Comparison of ENCODE assay signal across 14 cellular contexts in genomic region chr17:81423698-81424071, GRCh38. TPM values are rescaled to one million over a fixed set of nuclear protein-coding genes. Genes with fewer than 3 reads are reported as not detected.
A peak's percentile ranks its signal among the peaks of the same experiment; 100 is the strongest.
DNase-seq lines count a peak whose midpoint lies in the region; ATAC-seq, FAIRE-seq and TF ChIP-seq lines count a peak whose summit lies in the region.
"Had no signal": no experiment of that assay in that cellular context is flagged by ENCODE, and none has a peak within 500 bp of the region (broad histone marks: within the 10 kb centered on the region; RNA-seq: fewer than 3 reads in every experiment).

No MANE protein-coding gene starts in this region.

- H3K36me3 ChIP-seq in Peyer's patch (no peaks in the 10 kb centered on the region), esophagus squamous epithelium (no peaks in the 10 kb centered on the region), sigmoid colon (no peaks in the 10 kb centered on the region)

- peak overlapping the region; percentile 89 for H3K4me2 ChIP-seq in A549

- H3K4me3 Mint-ChIP-seq in activated T-cell treated with anti-CD3 and anti-CD28 coated beads, Interleukin-2, amount 50 U/mL, for 72 hours, result no peak overlapping the region
- H3K4me3 Mint-ChIP-seq: activated naive CD8-positive, alpha-beta T cell; T-helper 17 cell had no signal

- H3K36me3 Mint-ChIP-seq in activated T-cell treated with anti-CD3 and anti-CD28 coated beads, Interleukin-2, amount 50 U/mL, for 72 hours (ENCODE audit: insufficient read depth in 2 of 2), result no peaks in the 10 kb centered on the region
- H3K36me3 Mint-ChIP-seq: activated naive CD8-positive, alpha-beta T cell had no signal

- no peaks in the 10 kb centered on the region for H3K9me3 Mint-ChIP-seq in activated T-cell treated with anti-CD3 and anti-CD28 coated beads, Interleukin-2, amount 50 U/mL, for 72 hours

- TF ChIP-seq RAD21 in A549 (conservative IDR thresholded peaks at IDR 0.05 in 1 of 2, IDR thresholded peaks at IDR 0.05 in 1 of 2), result no peak

- H3K9me3 ChIP-seq in A549 (no peaks in the 10 kb centered on the region), Peyer's patch (no peaks in the 10 kb centered on the region), esophagus squamous epithelium (no peaks in the 10 kb centered on the region), sigmoid colon (no peaks in the 10 kb centered on the region)

- TF ChIP-seq EP300 in A549 (IDR thresholded peaks at IDR 0.05) (no peak), sigmoid colon (IDR thresholded peaks at IDR 0.05) (no peak)

- no peak for FAIRE-seq in A549 (lab: Jason Lieb, UNC)

- whole genome bisulfite sequencing in A549 (ENCODE audit: missing lambda C conversion rate), result 75% methylated on average over 7 of the region's 16 CpGs
- 44% methylated on average over 3 of the region's 16 CpGs; no CpG with 5 or more reads in 1 of the 2 donors for WGBS in esophagus squamous epithelium, 2 donors
- WGBS in sigmoid colon, 2 donors, result 79 to 90% methylated on average over 16 of the region's 16 CpGs

- intact Hi-C loops in esophagus squamous epithelium (cut with DNase I) (no loop called here), sigmoid colon (cut with DNase I) (no loop called here)

- H3K27me3 Mint-ChIP-seq in activated T-cell treated with anti-CD3 and anti-CD28 coated beads, Interleukin-2, amount 50 U/mL, for 72 hours (ENCODE audit: low read depth), result peaks cover 7% of the 10 kb centered on the region
- H3K27me3 Mint-ChIP-seq: activated naive CD8-positive, alpha-beta T cell had no signal

- H3K27ac Mint-ChIP-seq in activated T-cell treated with anti-CD3 and anti-CD28 coated beads, Interleukin-2, amount 50 U/mL, for 72 hours, result no peak overlapping the region
- H3K27ac Mint-ChIP-seq: activated naive CD8-positive, alpha-beta T cell; T-helper 17 cell had no signal

- H3K4me1 ChIP-seq in A549, result peaks cover 71% of the 10 kb centered on the region
- H3K4me1 ChIP-seq in Peyer's patch, result peaks cover 0 to 65% (median under 1%) of the 10 kb centered on the region in 4 donors
- H3K4me1 ChIP-seq in esophagus squamous epithelium, result peaks cover 63 to 78% (median 75%) of the 10 kb centered on the region in 3 donors
- H3K4me1 ChIP-seq in sigmoid colon, result peaks cover 0 to 80% (median 75%) of the 10 kb centered on the region in 4 donors

- H3K4me3 ChIP-seq in A549 (peak overlapping the region; percentile 39; the same call in 1 of the 3 replicates), Peyer's patch (no peak overlapping the region), esophagus squamous epithelium (peak overlapping the region in 1 of 4 donors; percentile 45), sigmoid colon (no peak overlapping the region)

- TF ChIP-seq CTCF in A549 (IDR thresholded peaks at IDR 0.05), result no peak
- TF ChIP-seq CTCF in Peyer's patch (IDR thresholded peaks at IDR 0.05), result no peak
- no peak for TF ChIP-seq CTCF in esophagus squamous epithelium (IDR thresholded peaks at IDR 0.05)
- TF ChIP-seq CTCF in sigmoid colon (IDR thresholded peaks at IDR 0.05), result no peak

- peaks cover 4% of the 10 kb centered on the region for H3K4me1 Mint-ChIP-seq in activated T-cell treated with anti-CD3 and anti-CD28 coated beads, Interleukin-2, amount 50 U/mL, for 72 hours (ENCODE audit: low read depth)

- ATAC-seq in A549 (peak in 1 of 2 experiments; percentile 0; a peak in 2 of 6 replicates), HG02885 (IDR thresholded peaks at IDR 0.05; ENCODE audit: poor library complexity, unreplicated experiment) (no peak)
- ATAC-seq in activated T-cell treated with anti-CD3 and anti-CD28 coated beads, Interleukin-2, amount 50 U/mL, for 72 hours (replicated peaks in 1 of 2), result no peak
- ATAC-seq: T-helper 17 cell had no signal

- H3K27me3 ChIP-seq in Peyer's patch, result no peaks in the 10 kb centered on the region
- peaks cover 0 to 18% (median 0%) of the 10 kb centered on the region in 4 donors for H3K27me3 ChIP-seq in esophagus squamous epithelium
- H3K27me3 ChIP-seq in sigmoid colon, result no peaks in the 10 kb centered on the region

- peak overlapping the region; percentile 98 to 100 for H3K27ac ChIP-seq in A549
- H3K27ac ChIP-seq in Peyer's patch, result peak overlapping the region; percentile 48 to 63 (median 52)
- peak overlapping the region; percentile 73 to 96 (median 90) for H3K27ac ChIP-seq in esophagus squamous epithelium
- peak overlapping the region; percentile 44 to 99 (median 70) for H3K27ac ChIP-seq in sigmoid colon

- POLR2A ChIA-PET in A549 (lab: Yijun Ruan, JAX), result interaction anchor here (6.5 kb wide), 1 partner anchor 26 kb away, joined by 107 read pairs; the partner anchor contains the start of gene BAHCC1

- DNase-seq in A549 (ENCODE audit: low read depth in 1 of 2, low spot score in 1 of 2) (no peak), Peyer's patch (no peak), esophagus squamous epithelium (lab: John Stamatoyannopoulos, UW) (no peak), sigmoid colon (no peak), UCSD-AML1 (lab: John Stamatoyannopoulos, UW; ENCODE audit: unreplicated experiment) (no peak)
- DNase-seq in stimulated activated CD4-positive, alpha-beta T cell treated with anti-CD3 and anti-CD28 coated beads, Interleukin-4, amount 100 ng/mL, for 24 hours, result no peak
- DNase-seq in activated T-cell treated with anti-CD3 and anti-CD28 coated beads, Interleukin-2, amount 50 U/mL, for 72 hours, result no peak
- DNase-seq: activated T-cell treated with anti-CD3 and anti-CD28 coated beads for 4 hours, cerebellar nuclear complex, DMS 273 treated with DMSO at 0.1 percent for 48 hours, NCI-H1092, T-helper 17 cell had no signal

- no peak for TF ChIP-seq POLR2A in A549 (IDR thresholded peaks at IDR 0.05; ENCODE audit: low read length)
- no peak for TF ChIP-seq POLR2A in Peyer's patch (IDR thresholded peaks at IDR 0.05)
- no peak for TF ChIP-seq POLR2A in esophagus squamous epithelium (IDR thresholded peaks at IDR 0.05)
- no peak for TF ChIP-seq POLR2A in sigmoid colon (IDR thresholded peaks at IDR 0.05)

- CTCF ChIA-PET in A549 (lab: Yijun Ruan, JAX), result interaction anchor here (1.2 to 1.6 kb wide), 2 partner anchors 17 to 61 kb away, joined by 4 read pairs; no protein-coding TSS in a partner anchor

TF ChIP-seq in A549, 52 proteins besides CTCF, POLR2A, EP300 and RAD21:
- no peak for TF ChIP-seq KDM1A (IDR thresholded peaks at IDR 0.05; ENCODE audit: low read depth)
- no peak for TF ChIP-seq SREBF2 (IDR thresholded peaks at IDR 0.05)
- no peak for TF ChIP-seq PBX3 (IDR thresholded peaks at IDR 0.05)
- 0 out of 2 replicates have a peak, but pooled peaks have one; percentile 0 for TF ChIP-seq FOSB (CRISPR knock-in tag; IDR thresholded peaks at IDR 0.05)
- no peak for TF ChIP-seq JUN (IDR thresholded peaks at IDR 0.05)
- 0 out of 2 replicates have a peak, but pooled peaks have one; percentile 1 for TF ChIP-seq HOXB5 (CRISPR knock-in tag; IDR thresholded peaks at IDR 0.05)
- no peak for TF ChIP-seq MYC (IDR thresholded peaks at IDR 0.05; ENCODE audit: borderline replicate concordance, low read length)
- TF ChIP-seq HOXB13 (CRISPR knock-in tag; IDR thresholded peaks at IDR 0.05; ENCODE audit: low read depth), result no peak
- TF ChIP-seq TP53 (CRISPR knock-in tag; IDR thresholded peaks at IDR 0.05), result no peak
- no peak for TF ChIP-seq MAX (IDR thresholded peaks at IDR 0.05)
- no peak for TF ChIP-seq CBX2 (IDR thresholded peaks at IDR 0.05; ENCODE audit: borderline replicate concordance, low read depth)
- TF ChIP-seq E2F6 (IDR thresholded peaks at IDR 0.05; ENCODE audit: borderline replicate concordance, low read depth), result no peak
- TF ChIP-seq HEYL (CRISPR knock-in tag; IDR thresholded peaks at IDR 0.05), result no peak

RNA-seq across cellular contexts. Expression of gene BAHCC1, which starts 28.4 kb away (rescaled TPM):
- polyA plus RNA-seq in A549 (2011; rRNA removed) (2.1 and 2.6 TPM in 2 replicates), A549 (2017; fragmentation: RNase III; extraction: RNeasy Plus Mini Kit Qiagen cat#74134 plus additional on column Dnase treatment) (5.2 to 5.9 TPM (median 5.8 TPM) in 3 replicates), sigmoid colon (10 to 100 TPM in 1 of 3 donors, 1 to 10 TPM in 2; 1.8 to 12.9 (median 3.0) TPM)
- 7.4 and 8.4 TPM in 2 replicates for polyA plus RNA-seq in A549 (2012; cell fraction: cytosol; rRNA removed)
- polyA plus RNA-seq in A549 (2012; cell fraction: nucleus; rRNA removed), result 27.4 and 38.1 TPM in 2 replicates
- polyA minus RNA-seq in A549 (2011; rRNA and poly(A)+ RNA removed), result 2.6 and 3.5 TPM in 2 replicates
- total RNA-seq in Peyer's patch (10 to 100 TPM; 11.6 to 43.0 (median 23.9) TPM), esophagus squamous epithelium (10 to 100 TPM in 1 of 4 donors, 1 to 10 TPM in 3; 3.8 to 10.6 (median 5.4) TPM), sigmoid colon (10 to 100 TPM in 1 of 4 donors, 1 to 10 TPM in 3; 3.8 to 18.6 (median 7.2) TPM)
- under 1 TPM; 0.02 to 0.14 TPM for total RNA-seq in activated T-cell treated with anti-CD3 and anti-CD28 coated beads, Interleukin-2, amount 50 U/mL, for 72 hours

Comparison
In these comparisons a context has a peak if more than half of its experiments do, and no peak if none do; other contexts are left out.
1. RNA of gene BAHCC1, which starts 28.4 kb away (total RNA-seq): 11.6 to 43.0 TPM in Peyer's patch, 3.8 to 18.6 TPM in sigmoid colon and 3.8 to 10.6 TPM in esophagus squamous epithelium; 0.02 to 0.14 TPM in activated T-cell treated with anti-CD3 and anti-CD28 coated beads, Interleukin-2, amount 50 U/mL, for 72 hours; every median in the first group is over 4 times any median in the second.
2. Peak in every context shown above with its lines, with median percentiles within 50 percentile points of each other: H3K27ac ChIP-seq.